In the genomic region with DNA sequence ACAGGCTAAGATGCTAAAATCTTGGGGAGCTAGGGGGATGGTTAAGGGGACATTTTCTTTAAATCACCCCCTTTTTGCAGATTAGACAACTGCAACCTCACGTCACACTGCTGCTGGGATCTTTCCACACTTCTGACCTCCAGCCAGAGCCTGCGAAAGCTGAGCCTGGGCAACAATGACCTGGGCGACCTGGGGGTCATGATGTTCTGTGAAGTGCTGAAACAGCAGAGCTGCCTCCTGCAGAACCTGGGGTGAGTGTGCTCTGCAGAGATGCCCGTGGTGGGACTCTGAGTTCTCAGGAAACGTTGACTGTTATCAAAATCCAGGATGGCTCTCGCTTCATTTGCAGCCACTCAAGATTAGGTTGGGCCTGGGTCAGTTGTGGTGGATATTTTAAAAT, we compare ENCODE assay signal across 42 cellular contexts. TPM values are rescaled to one million over a fixed set of nuclear protein-coding genes. Genes with fewer than 3 reads are reported as not detected.
"Had no signal": no experiment of that assay in that cellular context is flagged by ENCODE, and none has a peak within 500 bp of the region (broad histone marks: within the 10 kb centered on the region; RNA-seq: fewer than 3 reads in every experiment).

No MANE protein-coding gene starts in this region.

- H3K36me3 Mint-ChIP-seq: WTC11 had no signal

- H3K9me3 Mint-ChIP-seq: activated CD4-positive, alpha-beta memory T cell treated with anti-CD3 and anti-CD28 coated beads, Interleukin-2, amount 10 ng/mL, durations not matched to agents 7 days and 5 days; activated CD4-positive, alpha-beta T cell treated with anti-CD3 and anti-CD28 coated beads, Interleukin-2, amount 10 ng/mL, durations not matched to agents 7 days and 5 days; activated naive CD4-positive, alpha-beta T cell treated with anti-CD3 and anti-CD28 coated beads for 36 hours; activated naive CD4-positive, alpha-beta T cell treated with anti-CD3 and anti-CD28 coated beads, Interleukin-2, amount 50 U/mL, for 72 hours; activated naive CD8-positive, alpha-beta T cell treated with anti-CD3 and anti-CD28 coated beads for 36 hours; activated T-cell treated with anti-CD3 and anti-CD28 coated beads, Interleukin-2, amount 50 U/mL, for 4 hours; activated T-cell treated with anti-CD3 and anti-CD28 coated beads, Interleukin-2, amount 50 U/mL, for 72 hours; activated T-helper 1 cell treated with anti-CD3 and anti-CD28 coated beads, Interleukin-12 subunit alpha, Interleukin-12 subunit beta, Interleukin-2, Interleukin-4 antibody, amounts not matched to agents 30 ng/mL and 10 ng/mL and 1 ng/mL, durations not matched to agents 14 hours and 24 hours and 36 hours; activated T-helper 17 cell treated with anti-CD3 and anti-CD28 coated beads, Interleukin-2, amount 50 U/mL, for 72 hours; T-helper 1 cell treated with Interleukin-12 subunit alpha and Interleukin-12 subunit beta and Interleukin-4 antibody, amounts not matched to agents 30 μg/mL and 1 μg/mL, for 36 hours; T-helper 2 cell treated with Interferon-gamma antibody and Interleukin-4, amounts not matched to agents 5 μg/mL and 100 μg/mL, for 36 hours had no signal

- H3K4me1 Mint-ChIP-seq: activated CD4-positive, alpha-beta memory T cell treated with anti-CD3 and anti-CD28 coated beads, Interleukin-2, amount 10 ng/mL, durations not matched to agents 7 days and 5 days; activated CD4-positive, alpha-beta T cell treated with anti-CD3 and anti-CD28 coated beads, Interleukin-2, amount 10 ng/mL, durations not matched to agents 7 days and 5 days had no signal

- FAIRE-seq: astrocyte, TTC549 had no signal

- H3K27ac Mint-ChIP-seq: activated CD4-positive, alpha-beta memory T cell treated with anti-CD3 and anti-CD28 coated beads, Interleukin-2, amount 10 ng/mL, durations not matched to agents 7 days and 5 days; activated CD4-positive, alpha-beta T cell treated with anti-CD3 and anti-CD28 coated beads for 36 hours; activated CD4-positive, alpha-beta T cell treated with anti-CD3 and anti-CD28 coated beads, Interleukin-2, amount 10 ng/mL, durations not matched to agents 7 days and 5 days; activated CD8-positive, alpha-beta T cell treated with anti-CD3 and anti-CD28 coated beads, Interleukin-2, amount 10 ng/mL, durations not matched to agents 7 days and 5 days; activated naive CD4-positive, alpha-beta T cell treated with anti-CD3 and anti-CD28 coated beads for 36 hours; activated naive CD4-positive, alpha-beta T cell treated with anti-CD3 and anti-CD28 coated beads, Interleukin-2, amount 50 U/mL, for 72 hours; activated naive CD8-positive, alpha-beta T cell treated with anti-CD3 and anti-CD28 coated beads for 36 hours; activated T-cell treated with anti-CD3 and anti-CD28 coated beads, Interleukin-2, amount 50 U/mL, for 72 hours; activated T-helper 1 cell treated with anti-CD3 and anti-CD28 coated beads, Interleukin-12 subunit alpha, Interleukin-12 subunit beta, Interleukin-2, Interleukin-4 antibody, amounts not matched to agents 30 ng/mL and 10 ng/mL and 1 ng/mL, durations not matched to agents 14 hours and 24 hours and 36 hours; activated T-helper 17 cell treated with anti-CD3 and anti-CD28 coated beads, Interleukin-2, amount 50 U/mL, for 72 hours; T-helper 1 cell treated with Interleukin-12 subunit alpha and Interleukin-12 subunit beta and Interleukin-4 antibody, amounts not matched to agents 30 μg/mL and 1 μg/mL, for 36 hours; T-helper 2 cell treated with Interferon-gamma antibody and Interleukin-4, amounts not matched to agents 5 μg/mL and 100 μg/mL, for 36 hours; WTC11 had no signal

- ATAC-seq: activated CD4-positive, alpha-beta T cell treated with anti-CD3 and anti-CD28 coated beads for 36 hours; activated CD4-positive, CD25-positive, alpha-beta regulatory T cell treated with anti-CD3 and anti-CD28 coated beads, Interleukin-2, amount 50 U/mL, for 24 hours; activated CD8-positive, alpha-beta T cell treated with anti-CD3 and anti-CD28 coated beads, Interleukin-2, amount 10 ng/mL, durations not matched to agents 7 days and 5 days; activated naive CD4-positive, alpha-beta T cell treated with anti-CD3 and anti-CD28 coated beads, Interleukin-2, amount 50 U/mL, for 72 hours; activated T-cell treated with anti-CD3 and anti-CD28 coated beads, Interleukin-2, amount 50 U/mL, for 4 hours; activated T-cell treated with anti-CD3 and anti-CD28 coated beads, Interleukin-2, amount 50 U/mL, for 72 hours; activated T-helper 17 cell treated with anti-CD3 and anti-CD28 coated beads, Interleukin-2, amount 50 U/mL, for 72 hours; body of pancreas; WTC11 had no signal

- H3K27me3 Mint-ChIP-seq: activated CD4-positive, alpha-beta memory T cell treated with anti-CD3 and anti-CD28 coated beads, Interleukin-2, amount 10 ng/mL, durations not matched to agents 7 days and 5 days; activated CD4-positive, alpha-beta T cell treated with anti-CD3 and anti-CD28 coated beads for 36 hours; activated CD4-positive, alpha-beta T cell treated with anti-CD3 and anti-CD28 coated beads, Interleukin-2, amount 10 ng/mL, durations not matched to agents 7 days and 5 days; activated naive CD8-positive, alpha-beta T cell treated with anti-CD3 and anti-CD28 coated beads for 36 hours; activated T-helper 17 cell treated with anti-CD3 and anti-CD28 coated beads, Interleukin-2, amount 50 U/mL, for 72 hours had no signal

- DNase-seq: activated CD4-positive, alpha-beta memory T cell treated with anti-CD3 and anti-CD28 coated beads, Interleukin-2, amount 10 ng/mL, durations not matched to agents 7 days and 5 days; activated CD4-positive, alpha-beta T cell treated with anti-CD3 and anti-CD28 coated beads for 1 hour; activated CD4-positive, alpha-beta T cell treated with anti-CD3 and anti-CD28 coated beads for 36 hours; activated CD4-positive, alpha-beta T cell treated with anti-CD3 and anti-CD28 coated beads for 48 hours; activated CD4-positive, alpha-beta T cell treated with anti-CD3 and anti-CD28 coated beads, Interleukin-2, amount 10 ng/mL, durations not matched to agents 7 days and 5 days; activated CD4-positive, alpha-beta T cell treated with anti-CD3 and anti-CD28 coated beads, Interleukin-2, amount 50 U/mL, for 48 hours; activated CD4-positive, CD25-positive, alpha-beta regulatory T cell; activated CD8-positive, alpha-beta memory T cell treated with anti-CD3 and anti-CD28 coated beads, Interleukin-2, amount 50 U/mL, for 4 hours; activated CD8-positive, alpha-beta T cell treated with anti-CD3 and anti-CD28 coated beads, Interleukin-2, amount 10 ng/mL, durations not matched to agents 7 days and 5 days; activated effector memory CD4-positive, alpha-beta T cell treated with anti-CD3 and anti-CD28 coated beads, Interleukin-2, amount 50 U/mL, for 16 hours; activated gamma-delta T cell treated with Interleukin-2 at 50 U/mL for 16 hours; activated naive CD4-positive, alpha-beta T cell; activated naive CD4-positive, alpha-beta T cell treated with anti-CD3 and anti-CD28 coated beads for 36 hours; activated naive CD4-positive, alpha-beta T cell treated with anti-CD3 and anti-CD28 coated beads, Interleukin-2, amount 50 U/mL, for 16 hours; activated naive CD8-positive, alpha-beta T cell treated with anti-CD3 and anti-CD28 coated beads for 36 hours; activated T-cell treated with anti-CD3 and anti-CD28 coated beads for 4 hours; activated T-cell treated with anti-CD3 and anti-CD28 coated beads, Interleukin-2, amount 50 U/mL, for 1 hour; activated T-cell treated with anti-CD3 and anti-CD28 coated beads, Interleukin-2, amount 50 U/mL, for 4 hours; activated T-cell treated with anti-CD3 and anti-CD28 coated beads, Interleukin-2, amount 50 U/mL, for 72 hours; adrenal gland; amniotic stem cell; aorta; body of pancreas; brain microvascular endothelial cell; central memory CD4-positive, alpha-beta T cell; T-helper 1 cell; T-helper 2 cell; T-helper 9 cell; WERI-Rb-1 had no signal

- H3K27ac ChIP-seq: body of pancreas, brain microvascular endothelial cell, breast epithelium, WERI-Rb-1 had no signal

- H3K4me3 Mint-ChIP-seq: activated CD4-positive, alpha-beta memory T cell treated with anti-CD3 and anti-CD28 coated beads, Interleukin-2, amount 10 ng/mL, durations not matched to agents 7 days and 5 days; activated CD4-positive, alpha-beta T cell treated with anti-CD3 and anti-CD28 coated beads for 36 hours; activated CD4-positive, alpha-beta T cell treated with anti-CD3 and anti-CD28 coated beads, Interleukin-2, amount 10 ng/mL, durations not matched to agents 7 days and 5 days; activated CD8-positive, alpha-beta T cell treated with anti-CD3 and anti-CD28 coated beads, Interleukin-2, amount 10 ng/mL, durations not matched to agents 7 days and 5 days; activated naive CD4-positive, alpha-beta T cell treated with anti-CD3 and anti-CD28 coated beads for 36 hours; activated naive CD8-positive, alpha-beta T cell treated with anti-CD3 and anti-CD28 coated beads for 36 hours; activated T-cell treated with anti-CD3 and anti-CD28 coated beads, Interleukin-2, amount 50 U/mL, for 4 hours; activated T-cell treated with anti-CD3 and anti-CD28 coated beads, Interleukin-2, amount 50 U/mL, for 72 hours; activated T-helper 1 cell treated with anti-CD3 and anti-CD28 coated beads, Interleukin-12 subunit alpha, Interleukin-12 subunit beta, Interleukin-2, Interleukin-4 antibody, amounts not matched to agents 30 ng/mL and 10 ng/mL and 1 ng/mL, durations not matched to agents 14 hours and 24 hours and 36 hours; activated T-helper 17 cell treated with anti-CD3 and anti-CD28 coated beads, Interleukin-2, amount 50 U/mL, for 72 hours; T-helper 1 cell treated with Interleukin-12 subunit alpha and Interleukin-12 subunit beta and Interleukin-4 antibody, amounts not matched to agents 30 μg/mL and 1 μg/mL, for 36 hours; T-helper 2 cell treated with Interferon-gamma antibody and Interleukin-4, amounts not matched to agents 5 μg/mL and 100 μg/mL, for 36 hours; WTC11 had no signal

RNA-seq across cellular contexts. Expression of gene OR2B11, which starts 13.3 kb away (rescaled TPM):
- total RNA-seq: activated CD4-positive, alpha-beta memory T cell treated with anti-CD3 and anti-CD28 coated beads, Interleukin-2, amount 10 ng/mL, durations not matched to agents 7 days and 5 days; activated CD4-positive, alpha-beta T cell treated with anti-CD3 and anti-CD28 coated beads for 36 hours; activated CD4-positive, alpha-beta T cell treated with anti-CD3 and anti-CD28 coated beads, Interleukin-2, amount 10 ng/mL, durations not matched to agents 7 days and 5 days; activated CD8-positive, alpha-beta memory T cell treated with anti-CD3 and anti-CD28 coated beads for 36 hours; activated CD8-positive, alpha-beta T cell treated with anti-CD3 and anti-CD28 coated beads, Interleukin-2, amount 10 ng/mL, durations not matched to agents 7 days and 5 days; activated naive CD4-positive, alpha-beta T cell treated with anti-CD3 and anti-CD28 coated beads for 36 hours; activated naive CD4-positive, alpha-beta T cell treated with anti-CD3 and anti-CD28 coated beads, Interleukin-2, amount 50 U/mL, for 72 hours; activated naive CD8-positive, alpha-beta T cell treated with anti-CD3 and anti-CD28 coated beads for 36 hours; activated T-cell treated with anti-CD3 and anti-CD28 coated beads, Interleukin-2, amount 50 U/mL, for 4 hours; activated T-helper 1 cell treated with anti-CD3 and anti-CD28 coated beads, Interleukin-12 subunit alpha, Interleukin-12 subunit beta, Interleukin-2, Interleukin-4 antibody, amounts not matched to agents 30 ng/mL and 10 ng/mL and 1 ng/mL, durations not matched to agents 14 hours and 24 hours and 36 hours; activated T-helper 17 cell treated with anti-CD3 and anti-CD28 coated beads, Interleukin-2, amount 50 U/mL, for 72 hours; adrenal gland; aorta; astrocyte; body of pancreas; breast epithelium; cardiac septum; cerebellum; WTC11 had no signal

RNA-seq across cellular contexts. Expression of gene NLRP3, which starts 28.6 kb away (rescaled TPM):
- total RNA-seq: activated T-helper 1 cell treated with anti-CD3 and anti-CD28 coated beads, Interleukin-12 subunit alpha, Interleukin-12 subunit beta, Interleukin-2, Interleukin-4 antibody, amounts not matched to agents 30 ng/mL and 10 ng/mL and 1 ng/mL, durations not matched to agents 14 hours and 24 hours and 36 hours had no signal
